In the genomic region with DNA sequence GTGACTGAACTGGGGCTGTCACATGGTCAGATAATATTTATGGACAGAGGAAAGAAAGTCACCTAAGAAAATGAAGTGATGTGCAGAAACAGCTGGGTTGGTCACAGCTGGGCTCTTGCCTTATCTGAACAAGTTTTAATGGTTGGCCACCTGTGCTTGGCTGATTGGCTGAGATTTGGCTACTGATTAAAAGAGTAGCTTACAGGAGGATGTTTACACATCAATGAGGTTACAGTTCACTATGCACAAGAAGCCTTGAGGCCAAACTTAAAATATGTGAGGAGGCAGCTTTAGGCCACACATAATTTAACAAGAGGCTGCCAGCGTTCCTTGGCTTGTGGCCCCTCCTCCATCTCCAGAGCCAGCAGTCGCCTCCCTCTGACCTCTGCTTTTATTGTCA, we compare ENCODE assay signal across 15 cellular contexts.
"Had no signal": no experiment of that assay in that cellular context is flagged by ENCODE, and none has a peak within 500 bp of the region (broad histone marks: within the 10 kb centered on the region; RNA-seq: fewer than 3 reads in every experiment).

No MANE protein-coding gene starts in this region.

- H3K27me3 ChIP-seq: left lung, ovary, thyroid gland, uterus had no signal

- H3K4me3 ChIP-seq: left lung, ovary, skin epidermis, thyroid gland, uterus had no signal

- H3K4me3 Mint-ChIP-seq: activated B cell treated with CpG ODN at 0.5 μM for 24 hours; activated CD4-positive, alpha-beta T cell treated with anti-CD3 and anti-CD28 coated beads, Interleukin-2, amount 10 ng/mL, durations not matched to agents 24 days and 14 days; brain; central memory CD8-positive, alpha-beta T cell; neural crest cell had no signal

- H3K4me1 Mint-ChIP-seq: activated B cell treated with CpG ODN at 0.5 μM for 24 hours, neural crest cell had no signal

- H3K27ac Mint-ChIP-seq: activated B cell treated with CpG ODN at 0.5 μM for 24 hours; activated CD4-positive, alpha-beta T cell treated with anti-CD3 and anti-CD28 coated beads, Interleukin-2, amount 10 ng/mL, durations not matched to agents 24 days and 14 days; activated T-helper 2 cell treated with anti-CD3 and anti-CD28 coated beads, Interferon-gamma antibody, Interleukin-2, Interleukin-4, amounts not matched to agents 10 μg/mL and 5 μg/mL and 100 μg/mL, durations not matched to agents 14 hours and 24 hours and 36 hours; brain had no signal

- H3K27ac ChIP-seq: left lung, ovary, skin epidermis, thyroid gland had no signal

- H3K36me3 ChIP-seq: left lung, ovary, thyroid gland, uterus had no signal

- H3K9me3 ChIP-seq: left lung, ovary, thyroid gland, uterus had no signal

- H3K9me3 Mint-ChIP-seq: activated B cell treated with CpG ODN at 0.5 μM for 24 hours; activated CD4-positive, alpha-beta T cell treated with anti-CD3 and anti-CD28 coated beads, Interleukin-2, amount 10 ng/mL, durations not matched to agents 24 days and 14 days; central memory CD8-positive, alpha-beta T cell had no signal

- DNase-seq: activated B cell treated with CpG ODN at 0.5 μM for 24 hours; activated CD4-positive, alpha-beta T cell treated with anti-CD3 and anti-CD28 coated beads, Interleukin-2, amount 10 ng/mL, durations not matched to agents 24 days and 14 days; activated naive CD4-positive, alpha-beta T cell treated with anti-CD3 and anti-CD28 coated beads, Interleukin-2, amount 50 U/mL, for 16 hours; activated T-cell treated with anti-CD3 and anti-CD28 coated beads for 4 hours; amniotic stem cell; effector memory CD4-positive, alpha-beta T cell; left lung; ovary; thyroid gland; uterus had no signal

- H3K4me1 ChIP-seq: left lung, thyroid gland, uterus had no signal
